ENCODE assay signal across 11 cellular contexts in the genomic region with DNA sequence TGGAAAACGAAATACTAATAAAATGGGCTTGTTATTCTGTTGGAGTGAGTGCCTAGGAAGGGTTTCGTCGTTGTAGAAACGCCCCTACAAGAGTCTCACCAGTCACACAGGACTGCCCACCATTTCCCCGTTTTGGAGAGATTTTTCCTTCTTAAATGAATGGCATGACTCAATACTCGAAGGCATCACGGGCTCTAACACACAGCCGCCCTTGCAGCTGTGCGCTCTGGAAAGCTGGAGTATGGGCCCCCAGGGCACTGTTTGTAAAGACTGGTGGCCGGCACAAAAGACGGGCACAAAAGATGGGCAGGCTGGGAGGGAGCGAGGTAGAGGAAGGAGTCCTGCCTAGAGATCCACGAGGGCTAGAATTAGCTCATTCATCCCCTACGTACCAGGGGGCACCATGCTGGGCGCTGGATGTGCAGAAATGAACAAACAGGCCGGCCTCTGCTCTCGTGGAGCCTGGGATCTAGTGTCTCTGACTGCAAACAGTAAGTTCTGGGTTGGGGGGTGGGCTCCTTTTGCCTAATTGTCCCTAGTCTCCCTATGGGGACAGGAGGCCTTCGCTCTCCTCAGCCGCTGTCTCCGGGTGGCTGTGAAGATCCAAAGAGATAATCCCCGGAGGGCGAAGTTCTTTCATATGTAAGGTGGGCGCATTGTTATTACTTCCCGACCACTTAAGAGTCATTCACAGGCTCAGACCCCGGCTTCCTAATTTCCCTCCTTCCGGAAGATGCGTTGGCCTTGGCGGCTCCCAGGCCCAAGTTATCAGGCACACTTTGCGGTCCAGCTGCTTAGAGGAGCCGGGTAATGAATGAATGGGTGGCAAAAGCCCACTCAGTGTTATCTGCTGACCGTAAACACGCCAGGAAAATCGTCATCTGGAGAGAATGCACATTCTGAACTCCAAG. TPM values are rescaled to one million over a fixed set of nuclear protein-coding genes. Genes with fewer than 3 reads are reported as not detected.
DNase-seq lines count a peak whose midpoint lies in the region; ATAC-seq and TF ChIP-seq lines count a peak whose summit lies in the region.
"Had no signal": no experiment of that assay in that cellular context is flagged by ENCODE, and none has a peak within 500 bp of the region (broad histone marks: within the 10 kb centered on the region; RNA-seq: fewer than 3 reads in every experiment).

No MANE protein-coding gene starts in this region.

- no peak for TF ChIP-seq EP300 in sigmoid colon (IDR thresholded peaks at IDR 0.05)

- peak overlapping the region; percentile 55 for H3K4me3 Mint-ChIP-seq in activated B cell treated with CpG ODN at 0.5 μM for 24 hours
- no peak overlapping the region for H3K4me3 Mint-ChIP-seq in activated CD4-positive, alpha-beta T cell treated with anti-CD3 and anti-CD28 coated beads, Interleukin-2, amount 10 ng/mL, durations not matched to agents 7 days and 5 days
- no peak overlapping the region for H3K4me3 Mint-ChIP-seq in stimulated activated effector memory CD8-positive, alpha-beta T cell treated with anti-CD3 and anti-CD28 coated beads, Interleukin-12 subunit alpha, Interleukin-12 subunit beta, amount 100 ng/mL, for 72 hours

- H3K4me3 ChIP-seq in sigmoid colon = peak overlapping the region in 3 of 4 donors; percentile 41 to 47 (median 41)

- no peak for TF ChIP-seq POLR2A in sigmoid colon (IDR thresholded peaks at IDR 0.05)

- H3K4me1 Mint-ChIP-seq in activated B cell treated with CpG ODN at 0.5 μM for 24 hours = peaks cover 48% of the 10 kb centered on the region
- peaks cover 32% of the 10 kb centered on the region for H3K4me1 Mint-ChIP-seq in activated CD4-positive, alpha-beta T cell treated with anti-CD3 and anti-CD28 coated beads, Interleukin-2, amount 10 ng/mL, durations not matched to agents 7 days and 5 days
- H3K4me1 Mint-ChIP-seq in stimulated activated effector memory CD8-positive, alpha-beta T cell treated with anti-CD3 and anti-CD28 coated beads, Interleukin-12 subunit alpha, Interleukin-12 subunit beta, amount 100 ng/mL, for 72 hours = peaks cover 27% of the 10 kb centered on the region

- peaks cover 0 to 45% (median 38%) of the 10 kb centered on the region in 4 donors for H3K4me1 ChIP-seq in sigmoid colon

- H3K36me3 ChIP-seq in sigmoid colon = no peaks in the 10 kb centered on the region
- H3K36me3 ChIP-seq: spleen had no signal

- peak overlapping the region in 3 of 4 donors; percentile 42 to 57 (median 55) for H3K27ac ChIP-seq in sigmoid colon
- H3K27ac ChIP-seq: SK-N-MC, spleen had no signal

- peak; percentile 47 for DNase-seq in GM10266 (ENCODE audit: extremely low spot score)
- no peak for DNase-seq in activated B cell treated with CpG ODN at 0.5 μM for 24 hours
- DNase-seq in iPS DF 19.7 (ENCODE audit: low read depth, low spot score) = peak; percentile 98
- peak; percentile 63 for DNase-seq in sigmoid colon
- no peak for DNase-seq in activated CD4-positive, alpha-beta T cell treated with anti-CD3 and anti-CD28 coated beads, Interleukin-2, amount 10 ng/mL, durations not matched to agents 7 days and 5 days
- DNase-seq in stimulated activated effector memory CD8-positive, alpha-beta T cell treated with anti-CD3 and anti-CD28 coated beads, Interleukin-12 subunit alpha, Interleukin-12 subunit beta, amount 100 ng/mL, for 72 hours (ENCODE audit: low spot score in 2 of 2) = no peak
- DNase-seq: effector CD8-positive, alpha-beta T cell; NCI-H524 had no signal

- CTCF ChIA-PET in activated B cell treated with CpG ODN at 0.5 μM for 24 hours (lab: Charles Lee) = no interaction called here
- CTCF ChIA-PET in activated CD4-positive, alpha-beta T cell treated with anti-CD3 and anti-CD28 coated beads, Interleukin-2, amount 10 ng/mL, durations not matched to agents 7 days and 5 days (lab: Charles Lee) = interaction anchor here (1.0 kb wide), 1 partner anchor 9 kb away, joined by 3 read pairs; no protein-coding TSS in a partner anchor

- no peaks in the 10 kb centered on the region for H3K9me3 Mint-ChIP-seq in activated B cell treated with CpG ODN at 0.5 μM for 24 hours
- no peaks in the 10 kb centered on the region for H3K9me3 Mint-ChIP-seq in activated CD4-positive, alpha-beta T cell treated with anti-CD3 and anti-CD28 coated beads, Interleukin-2, amount 10 ng/mL, durations not matched to agents 7 days and 5 days
- no peaks in the 10 kb centered on the region for H3K9me3 Mint-ChIP-seq in stimulated activated effector memory CD8-positive, alpha-beta T cell treated with anti-CD3 and anti-CD28 coated beads, Interleukin-12 subunit alpha, Interleukin-12 subunit beta, amount 100 ng/mL, for 72 hours

- no peak for TF ChIP-seq CTCF in GM10266 (IDR thresholded peaks at IDR 0.05; ENCODE audit: control insufficient read depth, insufficient read depth, low read depth, missing control alignments)
- no peak for TF ChIP-seq CTCF in activated B cell treated with CpG ODN at 0.5 μM for 24 hours (IDR thresholded peaks at IDR 0.05)
- no peak for TF ChIP-seq CTCF in sigmoid colon (IDR thresholded peaks at IDR 0.05)

- peaks cover 77% of the 10 kb centered on the region for H3K27me3 Mint-ChIP-seq in activated B cell treated with CpG ODN at 0.5 μM for 24 hours
- H3K27me3 Mint-ChIP-seq in activated CD4-positive, alpha-beta T cell treated with anti-CD3 and anti-CD28 coated beads, Interleukin-2, amount 10 ng/mL, durations not matched to agents 7 days and 5 days = peaks cover 86% of the 10 kb centered on the region

- H3K9me3 ChIP-seq in sigmoid colon = no peaks in the 10 kb centered on the region
- H3K9me3 ChIP-seq: spleen had no signal

- ATAC-seq in activated B cell treated with CpG ODN at 0.5 μM for 24 hours (ENCODE audit: low read depth) (peak; percentile 14), GM18520 (IDR thresholded peaks at IDR 0.05; ENCODE audit: unreplicated experiment) (no peak)
- no peak for ATAC-seq in stimulated activated effector memory CD8-positive, alpha-beta T cell treated with anti-CD3 and anti-CD28 coated beads, Interleukin-12 subunit alpha, Interleukin-12 subunit beta, amount 100 ng/mL, for 72 hours

- no peak overlapping the region for H3K27ac Mint-ChIP-seq in activated B cell treated with CpG ODN at 0.5 μM for 24 hours
- H3K27ac Mint-ChIP-seq in activated CD4-positive, alpha-beta T cell treated with anti-CD3 and anti-CD28 coated beads, Interleukin-2, amount 10 ng/mL, durations not matched to agents 7 days and 5 days = no peak overlapping the region
- no peak overlapping the region for H3K27ac Mint-ChIP-seq in stimulated activated effector memory CD8-positive, alpha-beta T cell treated with anti-CD3 and anti-CD28 coated beads, Interleukin-12 subunit alpha, Interleukin-12 subunit beta, amount 100 ng/mL, for 72 hours

- H3K27me3 ChIP-seq in sigmoid colon = peaks cover 40 to 64% (median 60%) of the 10 kb centered on the region in 3 donors

- POLR2A ChIA-PET in activated B cell treated with CpG ODN at 0.5 μM for 24 hours (lab: Charles Lee) = no interaction called here
- POLR2A ChIA-PET in activated CD4-positive, alpha-beta T cell treated with anti-CD3 and anti-CD28 coated beads, Interleukin-2, amount 10 ng/mL, durations not matched to agents 7 days and 5 days (lab: Charles Lee) = no interaction called here

- no peaks in the 10 kb centered on the region for H3K36me3 Mint-ChIP-seq in activated B cell treated with CpG ODN at 0.5 μM for 24 hours (ENCODE audit: low read depth)
- H3K36me3 Mint-ChIP-seq in activated CD4-positive, alpha-beta T cell treated with anti-CD3 and anti-CD28 coated beads, Interleukin-2, amount 10 ng/mL, durations not matched to agents 7 days and 5 days (ENCODE audit: low read depth) = no peaks in the 10 kb centered on the region
- no peaks in the 10 kb centered on the region for H3K36me3 Mint-ChIP-seq in stimulated activated effector memory CD8-positive, alpha-beta T cell treated with anti-CD3 and anti-CD28 coated beads, Interleukin-12 subunit alpha, Interleukin-12 subunit beta, amount 100 ng/mL, for 72 hours

- WGBS in sigmoid colon, 2 donors = 34 to 40% methylated on average over 33 of the region's 33 CpGs

- intact Hi-C loops in activated B cell treated with CpG ODN at 0.5 μM for 24 hours (cut with micrococcal nuclease) (loop anchor here (5.0 kb wide), 1 partner anchor 702 kb away; the partner anchor contains the start of gene DCHS2), sigmoid colon (cut with DNase I) (loop anchor here (10.0 kb wide), 1 partner anchor 215 kb away; no protein-coding TSS in a partner anchor)

RNA-seq across cellular contexts. Expression of gene SFRP2, which starts 1.1 kb away (rescaled TPM):
- total RNA-seq in activated B cell treated with CpG ODN at 0.5 μM for 24 hours (not detected in 2 replicates), sigmoid colon (10 to 100 TPM; 12.1 to 64.8 (median 33.1) TPM)
- 10 to 100 TPM in 1 of 3 donors, 1 to 10 TPM in 1, not detected in 1; 2.0 to 30.6 TPM for polyA plus RNA-seq in sigmoid colon
- not detected for total RNA-seq in activated CD4-positive, alpha-beta T cell treated with anti-CD3 and anti-CD28 coated beads, Interleukin-2, amount 10 ng/mL, durations not matched to agents 7 days and 5 days

RNA-seq across cellular contexts. Expression of gene RNF175, which starts 30.2 kb away (rescaled TPM):
- total RNA-seq in activated B cell treated with CpG ODN at 0.5 μM for 24 hours (not detected in 2 replicates), sigmoid colon (1 to 10 TPM in 1 of 4 donors, under 1 TPM in 1, not detected in 2; 0.99 to 1.8 TPM)
- under 1 TPM in 1 of 3 donors, not detected in 2; 0.26 TPM for polyA plus RNA-seq in sigmoid colon
- not detected for total RNA-seq in activated CD4-positive, alpha-beta T cell treated with anti-CD3 and anti-CD28 coated beads, Interleukin-2, amount 10 ng/mL, durations not matched to agents 7 days and 5 days

Comparison
In these comparisons a context has a peak if more than half of its experiments do, and no peak if none do; other contexts are left out.
1. DNase-seq: peak in GM10266 (single experiment), iPS DF 19.7 (single experiment) and sigmoid colon (single experiment); none in activated B cell treated with CpG ODN at 0.5 μM for 24 hours (single experiment), activated CD4-positive, alpha-beta T cell treated with anti-CD3 and anti-CD28 coated beads, Interleukin-2, amount 10 ng/mL, durations not matched to agents 7 days and 5 days (single experiment) and stimulated activated effector memory CD8-positive, alpha-beta T cell treated with anti-CD3 and anti-CD28 coated beads, Interleukin-12 subunit alpha, Interleukin-12 subunit beta, amount 100 ng/mL, for 72 hours (0 of 2).
2. RNA of gene SFRP2, which starts 1.1 kb away (total RNA-seq): 12.1 to 64.8 TPM in sigmoid colon; not detected in activated B cell treated with CpG ODN at 0.5 μM for 24 hours and not detected in activated CD4-positive, alpha-beta T cell treated with anti-CD3 and anti-CD28 coated beads, Interleukin-2, amount 10 ng/mL, durations not matched to agents 7 days and 5 days; every median in the first group is over 10 times any median in the second.